Comparison of ENCODE assay signal across 20 cellular contexts in genomic region chr12:38911611-38912010, GRCh38. TPM values are rescaled to one million over a fixed set of nuclear protein-coding genes. Genes with fewer than 3 reads are reported as not detected.
DNase-seq lines count a peak whose midpoint lies in the region; ATAC-seq and TF ChIP-seq lines count a peak whose summit lies in the region.
"Had no signal": no experiment of that assay in that cellular context is flagged by ENCODE, and none has a peak within 500 bp of the region (broad histone marks: within the 10 kb centered on the region; RNA-seq: fewer than 3 reads in every experiment).

No MANE protein-coding gene starts in this region.

- H3K36me3 Mint-ChIP-seq in GM23338 (ENCODE audit: low read depth) = no peaks in the 10 kb centered on the region
- H3K36me3 Mint-ChIP-seq: natural killer cell treated with Interleukin-12 subunit alpha and Interleukin-12 subunit beta and Interleukin-15 and Interleukin-18, amount 100 ng/mL, for 72 hours had no signal

- no peaks in the 10 kb centered on the region for H3K27me3 ChIP-seq in GM23338 (ENCODE audit: insufficient read depth)
- H3K27me3 ChIP-seq in foreskin keratinocyte = no peaks in the 10 kb centered on the region

- DNase-seq in AG09309 (ENCODE audit: low read depth) (no peak), GM23338 (ENCODE audit: low spot score) (peak; percentile 33), foreskin keratinocyte (no peak), kidney tubule cell (ENCODE audit: low spot score) (no peak), SW480 (ENCODE audit: low spot score) (no peak)
- no peak for DNase-seq in stimulated activated CD8-positive, alpha-beta memory T cell treated with anti-CD3 and anti-CD28 coated beads, Interleukin-4, amount 100 ng/mL, for 48 hours
- no peak for DNase-seq in stimulated activated CD4-positive, alpha-beta T cell treated with anti-CD3 and anti-CD28 coated beads, Interleukin-4, amount 100 ng/mL, for 4 hours
- DNase-seq: activated CD4-positive, alpha-beta memory T cell treated with anti-CD3 and anti-CD28 coated beads, Interleukin-2, amount 10 ng/mL, durations not matched to agents 7 days and 5 days; activated naive CD4-positive, alpha-beta T cell treated with anti-CD3 and anti-CD28 coated beads for 36 hours; activated T-cell treated with anti-CD3 and anti-CD28 coated beads, Interleukin-2, amount 50 U/mL, for 24 hours; mammary epithelial cell; NCI-H1436 treated with DMSO at 0.1 percent for 48 hours; NCI-H345; RPMI8226; stimulated activated CD4-positive, alpha-beta T cell treated with anti-CD3 and anti-CD28 coated beads, Interleukin-4, amount 100 ng/mL, for 1 hour; T-helper 1 cell had no signal

- H3F3A ChIP-seq in GM23338 (replicated peaks; ENCODE audit: low read depth) = no peaks in the 10 kb centered on the region

- peaks cover 5% of the 10 kb centered on the region; the same call in 2 of the 3 replicates for H3K4me1 Mint-ChIP-seq in GM23338

- no peak overlapping the region for H3K4me2 ChIP-seq in GM23338

- no peaks in the 10 kb centered on the region; the same call in 1 of the 3 replicates for H3K9me3 Mint-ChIP-seq in GM23338
- H3K9me3 Mint-ChIP-seq: activated CD4-positive, alpha-beta memory T cell treated with anti-CD3 and anti-CD28 coated beads, Interleukin-2, amount 10 ng/mL, durations not matched to agents 7 days and 5 days; activated naive CD4-positive, alpha-beta T cell treated with anti-CD3 and anti-CD28 coated beads for 36 hours; activated T-cell treated with anti-CD3 and anti-CD28 coated beads, Interleukin-2, amount 50 U/mL, for 24 hours; natural killer cell treated with Interleukin-12 subunit alpha and Interleukin-12 subunit beta and Interleukin-15 and Interleukin-18, amount 100 ng/mL, for 72 hours had no signal

- H3K27ac Mint-ChIP-seq in GM23338 = no peak overlapping the region
- H3K27ac Mint-ChIP-seq: activated CD4-positive, alpha-beta memory T cell treated with anti-CD3 and anti-CD28 coated beads, Interleukin-2, amount 10 ng/mL, durations not matched to agents 7 days and 5 days; activated naive CD4-positive, alpha-beta T cell treated with anti-CD3 and anti-CD28 coated beads for 36 hours; activated T-cell treated with anti-CD3 and anti-CD28 coated beads, Interleukin-2, amount 50 U/mL, for 24 hours; natural killer cell treated with Interleukin-12 subunit alpha and Interleukin-12 subunit beta and Interleukin-15 and Interleukin-18, amount 100 ng/mL, for 72 hours had no signal

- no peaks in the 10 kb centered on the region for H3K79me2 ChIP-seq in GM23338 (replicated peaks; ENCODE audit: insufficient read depth)

- H3K4me1 ChIP-seq in GM23338 (ENCODE audit: insufficient read depth) = peaks cover 5% of the 10 kb centered on the region; the same call in 1 of the 2 replicates
- H3K4me1 ChIP-seq in foreskin keratinocyte = peaks cover 3% of the 10 kb centered on the region
- H3K4me1 ChIP-seq: prostate gland had no signal

- H3K4me3 Mint-ChIP-seq in GM23338 = no peak overlapping the region
- H3K4me3 Mint-ChIP-seq: activated CD4-positive, alpha-beta memory T cell treated with anti-CD3 and anti-CD28 coated beads, Interleukin-2, amount 10 ng/mL, durations not matched to agents 7 days and 5 days; activated naive CD4-positive, alpha-beta T cell treated with anti-CD3 and anti-CD28 coated beads for 36 hours; activated T-cell treated with anti-CD3 and anti-CD28 coated beads, Interleukin-2, amount 50 U/mL, for 24 hours; natural killer cell treated with Interleukin-12 subunit alpha and Interleukin-12 subunit beta and Interleukin-15 and Interleukin-18, amount 100 ng/mL, for 72 hours had no signal

- no peaks in the 10 kb centered on the region for H3K9me2 ChIP-seq in GM23338 (ENCODE audit: insufficient read depth)

- no peak for ATAC-seq in GM23338
- ATAC-seq in foreskin keratinocyte = no peak
- ATAC-seq: natural killer cell treated with Interleukin-12 subunit alpha and Interleukin-12 subunit beta and Interleukin-15 and Interleukin-18, amount 100 ng/mL, for 72 hours had no signal

- peak; percentile 27 for TF ChIP-seq CTCF in AG09309 (IDR thresholded peaks at IDR 0.05; ENCODE audit: control insufficient read depth, insufficient read depth, low read depth, low read length, missing control alignments)
- peak; percentile 36 to 52 for TF ChIP-seq CTCF in GM23338 (conservative IDR thresholded peaks at IDR 0.05; ENCODE audit: low read depth in 2 of 2)
- TF ChIP-seq CTCF in VCaP (conservative IDR thresholded peaks at IDR 0.05) = peak; percentile 52
- peak; percentile 33 for TF ChIP-seq CTCF in foreskin keratinocyte (conservative IDR thresholded peaks at IDR 0.05)

- H3K4me3 ChIP-seq in AG09309 (ENCODE audit: control insufficient read depth, low read depth, low read length) (no peak overlapping the region), GM23338 (no peak overlapping the region)
- H3K4me3 ChIP-seq: prostate gland, skin epidermis had no signal

- H3K27me3 Mint-ChIP-seq in GM23338 (ENCODE audit: insufficient read depth, low read depth, poor library complexity) = peaks cover 2% of the 10 kb centered on the region

- H2AFZ ChIP-seq in GM23338 = no peak overlapping the region; the same call in 1 of the 2 replicates

- H4K20me1 ChIP-seq in GM23338 (replicated peaks; ENCODE audit: insufficient read depth) = no peaks in the 10 kb centered on the region

- no peaks in the 10 kb centered on the region for H3K36me3 ChIP-seq in GM23338 (ENCODE audit: insufficient read depth)
- H3K36me3 ChIP-seq: prostate gland had no signal

- H3K27ac ChIP-seq in GM23338 (ENCODE audit: low read depth) (no peak overlapping the region), VCaP (no peak overlapping the region), foreskin keratinocyte (no peak overlapping the region)
- H3K27ac ChIP-seq: prostate gland had no signal

TF ChIP-seq in GM23338, 12 proteins besides CTCF, POLR2A, EP300 and RAD21:
- TF ChIP-seq, protein P1, sequence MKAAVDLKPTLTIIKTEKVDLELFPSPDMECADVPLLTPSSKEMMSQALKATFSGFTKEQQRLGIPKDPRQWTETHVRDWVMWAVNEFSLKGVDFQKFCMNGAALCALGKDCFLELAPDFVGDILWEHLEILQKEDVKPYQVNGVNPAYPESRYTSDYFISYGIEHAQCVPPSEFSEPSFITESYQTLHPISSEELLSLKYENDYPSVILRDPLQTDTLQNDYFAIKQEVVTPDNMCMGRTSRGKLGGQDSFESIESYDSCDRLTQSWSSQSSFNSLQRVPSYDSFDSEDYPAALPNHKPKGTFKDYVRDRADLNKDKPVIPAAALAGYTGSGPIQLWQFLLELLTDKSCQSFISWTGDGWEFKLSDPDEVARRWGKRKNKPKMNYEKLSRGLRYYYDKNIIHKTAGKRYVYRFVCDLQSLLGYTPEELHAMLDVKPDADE (IDR thresholded peaks at IDR 0.05) = no peak
- TF ChIP-seq CREB1 (CRISPR knock-in tag; IDR thresholded peaks at IDR 0.05; ENCODE audit: low read depth) (no peak), ZNF114 (CRISPR knock-in tag; IDR thresholded peaks at IDR 0.05) (no peak), POLR2AphosphoS5 (IDR thresholded peaks at IDR 0.05; ENCODE audit: low read depth) (no peak), EZH2 (IDR thresholded peaks at IDR 0.05; ENCODE audit: low read depth, unreplicated experiment) (no peak), STAT1 (IDR thresholded peaks at IDR 0.05; ENCODE audit: unreplicated experiment) (no peak)

RNA-seq across cellular contexts. Expression of gene CPNE8, which starts 6.2 kb away (rescaled TPM):
- 8.6 and 8.7 TPM in 2 replicates for total RNA-seq in GM23338 (2014; rRNA removed; shearing (Covaris generic))
- polyA plus RNA-seq in GM23338 (2016; fragmentation: Nextera tagmentation; extraction: Ambion mirVana) (7.0 and 10.1 TPM in 2 replicates), foreskin keratinocyte (3.8 and 5.1 TPM in 2 replicates)
- total RNA-seq in foreskin keratinocyte = 12.2 and 13.5 TPM in 2 replicates
